In the genomic region with DNA sequence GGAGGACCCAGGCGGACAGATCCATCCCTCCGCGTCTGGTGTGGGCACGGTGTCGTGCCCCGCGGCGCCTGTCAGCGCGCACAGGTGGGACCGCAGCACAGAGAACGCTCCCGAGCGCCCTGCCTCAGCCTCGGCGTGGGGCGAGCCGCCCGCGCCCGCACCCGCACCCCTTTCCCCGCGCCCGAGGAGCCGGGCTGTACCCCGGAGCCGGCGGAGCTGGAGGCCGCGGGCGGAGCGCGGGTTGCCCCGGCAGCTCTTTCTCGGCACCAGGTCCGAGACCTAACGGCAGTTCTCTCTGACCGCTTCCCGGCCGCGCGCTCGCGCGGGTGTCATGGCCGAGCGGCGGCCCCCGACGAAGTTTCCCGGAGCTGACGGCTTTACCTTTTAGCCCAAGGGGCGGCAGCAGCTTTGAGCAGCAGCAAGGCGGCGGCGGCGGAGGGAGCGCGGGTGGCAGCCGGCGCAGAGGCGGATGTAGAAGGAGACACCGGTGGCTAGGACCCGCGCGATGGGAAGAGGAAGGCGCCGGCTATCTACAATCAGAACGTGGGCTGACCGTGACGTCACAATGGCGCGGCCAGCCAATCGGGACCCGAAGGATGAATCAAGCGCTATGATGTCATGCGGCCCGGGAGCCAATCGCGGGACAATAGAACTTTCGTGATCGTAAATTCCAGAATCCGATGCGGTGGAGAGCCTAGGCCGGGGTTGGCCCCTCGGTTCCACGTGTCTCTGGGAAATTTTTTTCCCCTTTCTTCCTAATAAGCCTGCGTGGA, we compare ENCODE assay signal across 8 cellular contexts. TPM values are rescaled to one million over a fixed set of nuclear protein-coding genes. Genes with fewer than 3 reads are reported as not detected.
DNase-seq lines count a peak whose midpoint lies in the region; ATAC-seq lines count a peak whose summit lies in the region.

A gene with protein sequence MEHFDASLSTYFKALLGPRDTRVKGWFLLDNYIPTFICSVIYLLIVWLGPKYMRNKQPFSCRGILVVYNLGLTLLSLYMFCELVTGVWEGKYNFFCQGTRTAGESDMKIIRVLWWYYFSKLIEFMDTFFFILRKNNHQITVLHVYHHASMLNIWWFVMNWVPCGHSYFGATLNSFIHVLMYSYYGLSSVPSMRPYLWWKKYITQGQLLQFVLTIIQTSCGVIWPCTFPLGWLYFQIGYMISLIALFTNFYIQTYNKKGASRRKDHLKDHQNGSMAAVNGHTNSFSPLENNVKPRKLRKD (minus strand): TSS at position 515 of the 773 bp plus-strand sequence. CDS start 53,251 bp downstream, outside the sequence.

- DNase-seq in COLO668 (lab: John Stamatoyannopoulos, UW; ENCODE audit: unreplicated experiment), result peak; percentile 95
- peak; percentile 34 to 99 (median 96) for DNase-seq in HUDEP-2 (lab: John Stamatoyannopoulos, UW; ENCODE audit: unreplicated experiment in 76 of 76)
- DNase-seq in NT2/D1 (ENCODE audit: low read depth, low spot score), result no peak
- peak; percentile 96 for DNase-seq in activated CD8-positive, alpha-beta memory T cell treated with anti-CD3 and anti-CD28 coated beads, Interleukin-2, amount 50 U/mL, for 1 hour (ENCODE audit: extremely low read depth)
- DNase-seq in midbrain (lab: John Stamatoyannopoulos, UW), result peak; percentile 96
- DNase-seq in stimulated activated CD8-positive, alpha-beta memory T cell treated with anti-CD3 and anti-CD28 coated beads, Interleukin-2, amount 100 ng/mL, for 1 hour (ENCODE audit: low read depth in 2 of 2), result peak; percentile 89 to 91

- H3K36me3 ChIP-seq in NT2/D1 (ENCODE audit: insufficient read depth, insufficient read length, low read length), result peaks cover 8% of the 10 kb centered on the region

- H3K9ac ChIP-seq in NT2/D1 (ENCODE audit: insufficient read length, low read depth), result peak within 1 kb of the TSS; percentile 85

- in situ Hi-C loops in endometrial microvascular endothelial cells (cut with HindIII; ENCODE audit: inconsistent ontology term, low pct_unique_long_range_greater_than_20kb, low sequenced_read_pairs), result no loop called here

- peak within 1 kb of the TSS; percentile 73 for H3K4me3 ChIP-seq in NT2/D1 (ENCODE audit: insufficient read length, low read depth)

- H3K9me3 ChIP-seq in NT2/D1 (ENCODE audit: insufficient read depth, low read length), result no peaks in the 10 kb centered on the region

- no peaks in the 10 kb centered on the region for H3K4me1 ChIP-seq in NT2/D1 (ENCODE audit: insufficient read depth, insufficient read length)

- ATAC-seq in GM21367 (IDR thresholded peaks at IDR 0.05; ENCODE audit: unreplicated experiment), result peak; percentile 61

- no peaks in the 10 kb centered on the region for H3K27me3 ChIP-seq in NT2/D1 (ENCODE audit: insufficient read depth, insufficient read length)

RNA-seq across cellular contexts. Expression of the gene that starts here (rescaled TPM):
- total RNA-seq in endometrial microvascular endothelial cells (ENCODE audit: inconsistent ontology term), result 94.4 TPM
